9 cellular contexts compared by ENCODE assay signal in the genomic region with DNA sequence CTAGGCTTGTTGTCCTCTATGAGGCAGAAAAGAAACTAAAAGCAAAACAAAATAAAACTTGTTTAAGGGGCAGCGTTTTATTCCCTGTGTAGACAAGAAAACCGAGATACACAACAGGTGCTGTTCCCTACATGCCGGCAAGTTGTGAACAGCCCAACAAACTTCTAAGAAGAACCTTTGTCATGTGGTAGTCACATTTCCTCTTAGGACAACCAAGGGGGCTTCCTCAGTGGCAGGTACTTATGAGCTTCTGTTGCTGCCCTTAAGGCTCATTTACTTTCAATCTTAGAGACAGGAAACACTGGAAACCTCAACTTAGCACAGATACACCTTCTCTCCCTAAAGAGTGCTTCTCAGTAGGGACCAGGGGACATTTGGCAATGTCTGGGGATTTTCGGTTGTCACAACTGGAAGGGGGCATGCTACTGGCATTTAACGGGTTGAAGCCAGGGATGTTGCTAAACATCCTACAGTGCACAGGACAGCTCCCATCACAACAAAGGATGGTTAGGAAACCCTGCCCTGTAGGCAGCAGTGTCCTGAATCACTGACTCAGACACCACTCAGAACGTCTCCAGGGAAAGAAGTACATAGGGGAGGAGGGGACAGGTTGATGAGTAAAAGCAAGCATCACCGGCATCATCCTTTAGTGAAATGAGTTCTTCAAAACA.
A peak's percentile ranks its signal among the peaks of the same experiment; 100 is the strongest.
DNase-seq lines count a peak whose midpoint lies in the region; ATAC-seq, FAIRE-seq and TF ChIP-seq lines count a peak whose summit lies in the region.
"Had no signal": no experiment of that assay in that cellular context is flagged by ENCODE, and none has a peak within 500 bp of the region (broad histone marks: within the 10 kb centered on the region; RNA-seq: fewer than 3 reads in every experiment).

No MANE protein-coding gene starts in this region.

- POLR2A ChIA-PET in T-cell (lab: Charles Lee): interaction anchor here in 1 of 2 donors (0.7 kb wide), 1 partner anchor 591 kb away, joined by 3 read pairs; no protein-coding TSS in a partner anchor

- TF ChIP-seq POLR2A in GM18951 (IDR thresholded peaks at IDR 0.05; ENCODE audit: extremely low read depth, insufficient read depth, insufficient read length): peak; percentile 39

- H3K4me3 ChIP-seq in foreskin fibroblast (ENCODE audit: low read depth in 1 of 2, low read length in 2 of 2): no peak overlapping the region

- no peak for FAIRE-seq in urothelium cell line (lab: Jason Lieb, UNC)

- H3K36me3 Mint-ChIP-seq in T-cell (no peaks in the 10 kb centered on the region), natural killer cell (no peaks in the 10 kb centered on the region)

- in situ Hi-C loops in GM18951 (cut with MboI; ENCODE audit: low sequenced_read_pairs, unreplicated experiment): no loop called here

- H3K27ac Mint-ChIP-seq in T-cell: peak overlapping the region; percentile 96 to 97
- H3K27ac Mint-ChIP-seq in natural killer cell: peak overlapping the region; percentile 62 to 82

- CTCF ChIA-PET in T-cell (lab: Charles Lee): interaction anchor here in 1 of 2 donors (1.7 kb wide), 1 partner anchor 15 kb away, joined by 6 read pairs; no protein-coding TSS in a partner anchor

- H3K4me1 Mint-ChIP-seq in T-cell (peaks cover 36 to 57% (median 42%) of the 10 kb centered on the region in 3 donors), natural killer cell (peaks cover 0 to 8% of the 10 kb centered on the region in 2 donors)

- peak overlapping the region; percentile 73 to 81 (median 79) for H3K4me3 Mint-ChIP-seq in T-cell
- peak overlapping the region; percentile 64 for H3K4me3 Mint-ChIP-seq in natural killer cell

- H3K27me3 Mint-ChIP-seq in T-cell (peaks cover 0 to 4% of the 10 kb centered on the region in 2 donors), natural killer cell (ENCODE audit: low read depth in 2 of 2) (peaks cover 0 to 10% of the 10 kb centered on the region in 2 donors)

- DNase-seq in T-cell (peak in 11 of 34 experiments; percentile 1 to 23 (median 5)), natural killer cell (no peak), NOMO-1 (lab: John Stamatoyannopoulos, UW; ENCODE audit: unreplicated experiment in 2 of 2) (no peak), foreskin fibroblast (no peak), NCI-H774 (lab: John Stamatoyannopoulos, UW) (no peak), urothelium cell line (ENCODE audit: low spot score) (no peak)
- DNase-seq: NCI-H2227 treated with DMSO at 0.1 percent for 48 hours had no signal

- intact Hi-C loops in natural killer cell (cut with micrococcal nuclease): no loop called here

- TF ChIP-seq CTCF in natural killer cell (IDR thresholded peaks at IDR 0.05): no peak
- TF ChIP-seq CTCF in foreskin fibroblast (IDR thresholded peaks at IDR 0.05; ENCODE audit: low read depth, low read length): no peak

- peak; percentile 75 for ATAC-seq in HG02642 (IDR thresholded peaks at IDR 0.05; ENCODE audit: poor library complexity, unreplicated experiment)
- ATAC-seq in T-cell (replicated peaks in 1 of 4): peak; percentile 83 to 89 (median 86)
- peak; percentile 38 to 53 (median 52) for ATAC-seq in natural killer cell

- no peaks in the 10 kb centered on the region for H3K9me3 Mint-ChIP-seq in T-cell
- H3K9me3 Mint-ChIP-seq in natural killer cell: peaks cover 0 to 2% of the 10 kb centered on the region in 2 donors
